In the genomic region with DNA sequence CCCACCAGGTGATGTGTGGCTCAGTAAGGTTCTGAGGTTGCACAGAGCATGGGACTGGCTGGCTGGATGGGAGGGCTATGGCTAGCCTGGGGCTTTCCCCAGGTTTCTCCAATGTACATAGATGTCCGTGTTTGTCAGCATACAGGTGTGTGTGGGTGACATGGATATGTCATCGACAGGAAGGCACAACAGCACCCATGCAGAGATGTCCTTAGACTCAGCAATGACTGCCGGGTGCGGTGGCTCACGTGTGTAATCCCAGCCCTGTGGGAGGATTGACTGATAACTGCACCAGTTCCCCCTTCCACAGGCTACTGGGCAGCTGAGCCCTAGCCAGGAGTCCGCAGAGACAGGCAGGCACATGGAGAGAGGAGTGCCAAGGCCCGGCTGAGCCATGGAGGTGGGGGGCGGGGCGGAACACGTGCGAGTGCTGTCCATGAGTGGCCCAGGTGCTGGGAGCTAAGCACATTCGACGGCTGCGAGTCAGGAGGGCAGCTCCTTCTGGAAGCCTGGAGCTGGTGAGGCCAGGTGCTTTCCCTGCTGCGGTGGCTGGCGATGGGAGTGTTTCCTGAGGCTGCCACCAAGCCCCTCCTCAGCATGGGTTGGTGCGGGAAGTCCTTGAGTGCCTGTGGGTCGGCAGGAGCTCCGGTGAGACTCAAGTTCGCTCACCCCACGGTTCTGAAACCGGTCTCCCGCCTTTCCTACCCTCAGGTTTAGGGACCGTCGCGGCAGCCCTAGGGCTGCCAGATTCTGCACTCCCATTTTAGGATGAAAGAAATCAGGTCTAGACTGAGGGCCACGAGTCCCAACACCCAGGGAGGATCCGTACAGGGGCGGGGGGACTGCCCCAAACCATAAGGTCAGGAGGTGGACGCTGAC, we compare ENCODE assay signal across 8 cellular contexts. TPM values are rescaled to one million over a fixed set of nuclear protein-coding genes. Genes with fewer than 3 reads are reported as not detected.
DNase-seq lines count a peak whose midpoint lies in the region; TF ChIP-seq lines count a peak whose summit lies in the region.

No MANE protein-coding gene starts in this region.

- no peak for TF ChIP-seq CTCF in testis (IDR thresholded peaks at IDR 0.05)

- no peak overlapping the region for H3K27ac ChIP-seq in ectodermal cell (ENCODE audit: insufficient read depth, low read depth, low read length, poor library complexity, severe bottlenecking)
- peak overlapping the region; percentile 52 to 94 for H3K27ac ChIP-seq in testis

- peaks cover 22% of the 10 kb centered on the region for H3K4me1 Mint-ChIP-seq in T-helper 2 cell treated with Interferon-gamma antibody and Interleukin-4, amounts not matched to agents 5 μg/mL and 100 μg/mL, for 36 hours (ENCODE audit: low read depth)

- DNase-seq in NCI-H1436 (lab: John Stamatoyannopoulos, UW) (peak; percentile 35), NCI-H1436 treated with DMSO at 0.1 percent for 48 hours (lab: John Stamatoyannopoulos, UW) (no peak), testis (peak; percentile 54), H4 (ENCODE audit: low spot score) (no peak)
- DNase-seq in Jurkat, Clone E6-1 (ENCODE audit: low read depth, low spot score) = no peak
- DNase-seq in T-helper 2 cell treated with Interferon-gamma antibody and Interleukin-4, amounts not matched to agents 5 μg/mL and 100 μg/mL, for 36 hours (ENCODE audit: low spot score) = peak; percentile 27

- H3K27ac Mint-ChIP-seq in T-helper 2 cell treated with Interferon-gamma antibody and Interleukin-4, amounts not matched to agents 5 μg/mL and 100 μg/mL, for 36 hours = peak overlapping the region; percentile 98

- peaks cover 3% of the 10 kb centered on the region for H3K4me1 ChIP-seq in ectodermal cell (ENCODE audit: control insufficient read depth, insufficient read depth, low read length)
- H3K4me1 ChIP-seq in mucosa of stomach (ENCODE audit: control insufficient read depth, insufficient read depth, low read length) = peaks cover 18% of the 10 kb centered on the region
- peaks cover 11% of the 10 kb centered on the region for H3K4me1 ChIP-seq in testis

- intact Hi-C loops in testis (cut with DNase I; ENCODE audit: low total_unique reads) = no loop called here

- H3K27me3 Mint-ChIP-seq in T-helper 2 cell treated with Interferon-gamma antibody and Interleukin-4, amounts not matched to agents 5 μg/mL and 100 μg/mL, for 36 hours (ENCODE audit: low read depth) = peaks cover 11% of the 10 kb centered on the region

- peak overlapping the region; percentile 98 for H3K4me3 Mint-ChIP-seq in T-helper 2 cell treated with Interferon-gamma antibody and Interleukin-4, amounts not matched to agents 5 μg/mL and 100 μg/mL, for 36 hours

- H3K27me3 ChIP-seq in ectodermal cell (ENCODE audit: control insufficient read depth, insufficient read depth, low read length, poor library complexity, severe bottlenecking) (peaks cover 24% of the 10 kb centered on the region), mucosa of stomach (ENCODE audit: control insufficient read depth, insufficient read depth, low read length) (no peaks in the 10 kb centered on the region), testis (no peaks in the 10 kb centered on the region)

- H3K36me3 ChIP-seq in ectodermal cell (ENCODE audit: control insufficient read depth, insufficient read depth, low read length) (peaks cover 6% of the 10 kb centered on the region), mucosa of stomach (ENCODE audit: control insufficient read depth, insufficient read depth, low read length) (no peaks in the 10 kb centered on the region), testis (ENCODE audit: low read depth, missing control alignments) (no peaks in the 10 kb centered on the region)

- peaks cover 10% of the 10 kb centered on the region for H3K36me3 Mint-ChIP-seq in T-helper 2 cell treated with Interferon-gamma antibody and Interleukin-4, amounts not matched to agents 5 μg/mL and 100 μg/mL, for 36 hours (ENCODE audit: low read depth)

- TF ChIP-seq POLR2A in testis (IDR thresholded peaks at IDR 0.05) = no peak

- H3K9ac ChIP-seq in mucosa of stomach (ENCODE audit: low read length) = peak overlapping the region; percentile 87

- H3K9me3 ChIP-seq in ectodermal cell (ENCODE audit: control insufficient read depth, low read length) = no peaks in the 10 kb centered on the region
- no peaks in the 10 kb centered on the region for H3K9me3 ChIP-seq in mucosa of stomach (ENCODE audit: control insufficient read depth, low read length)
- no peaks in the 10 kb centered on the region for H3K9me3 ChIP-seq in testis

- H3K4me3 ChIP-seq in Jurkat, Clone E6-1 (ENCODE audit: low read length) = peak overlapping the region; percentile 73
- H3K4me3 ChIP-seq in ectodermal cell (ENCODE audit: insufficient read depth, low read depth, low read length) (peak overlapping the region; percentile 89), mucosa of stomach (ENCODE audit: low read length) (peak overlapping the region; percentile 71), testis (peak overlapping the region; percentile 82 to 89)

- H3K9me3 Mint-ChIP-seq in T-helper 2 cell treated with Interferon-gamma antibody and Interleukin-4, amounts not matched to agents 5 μg/mL and 100 μg/mL, for 36 hours = peaks cover 4% of the 10 kb centered on the region

- 27 to 28% methylated on average over 30 of the region's 30 CpGs for WGBS in ectodermal cell, 2 experiments
- WGBS in testis, 2 donors = 16 to 24% methylated on average over 26 to 27 of the region's 30 CpGs

RNA-seq across cellular contexts. Expression of a gene that starts 0.9 kb away (rescaled TPM):
- polyA plus RNA-seq in Jurkat, Clone E6-1 (2012; ENCODE audit: insufficient read depth, insufficient read length) = 33.3 TPM
- 48.6 TPM for polyA plus RNA-seq in ectodermal cell (2013, experiment 1 of 4)
- 47.6 TPM for polyA plus RNA-seq in ectodermal cell (2013, experiment 2 of 4)
- polyA plus RNA-seq in ectodermal cell (2013, experiment 3 of 4) = 31.3 TPM
- polyA plus RNA-seq in ectodermal cell (2013, experiment 4 of 4) = 32.9 TPM
- 10 to 100 TPM; 46.2 to 49.7 TPM for total RNA-seq in testis
- 40.5 TPM for polyA plus RNA-seq in testis (ENCODE audit: insufficient read depth, low read depth, low replicate concordance)
- 24.9 and 32.5 TPM in 2 replicates for total RNA-seq in H4 (2014; rRNA removed; shearing (Covaris generic))

RNA-seq across cellular contexts. Expression of a gene that starts 15.6 kb away (rescaled TPM):
- polyA plus RNA-seq in Jurkat, Clone E6-1 (2012; ENCODE audit: insufficient read depth, insufficient read length) = 12.2 TPM
- 2.3 TPM for polyA plus RNA-seq in ectodermal cell (2013, experiment 1 of 4)
- polyA plus RNA-seq in ectodermal cell (2013, experiment 2 of 4) = 3.4 TPM
- polyA plus RNA-seq in ectodermal cell (2013, experiment 3 of 4) = 4.5 TPM
- 5.3 TPM for polyA plus RNA-seq in ectodermal cell (2013, experiment 4 of 4)
- total RNA-seq in testis = 10 to 100 TPM in 1 of 2 donors, 1 to 10 TPM in 1; 9.5 to 13.2 TPM
- 5.1 TPM for polyA plus RNA-seq in testis (ENCODE audit: insufficient read depth, low read depth, low replicate concordance)
- 0.06 and 0.45 TPM in 2 replicates for total RNA-seq in H4 (2014; rRNA removed; shearing (Covaris generic))

RNA-seq across cellular contexts. Expression of a gene that starts 29.5 kb away (rescaled TPM):
- not detected for polyA plus RNA-seq in Jurkat, Clone E6-1 (2012; ENCODE audit: insufficient read depth, insufficient read length)
- not detected for polyA plus RNA-seq in ectodermal cell (2013, experiment 1 of 4)
- polyA plus RNA-seq in ectodermal cell (2013, experiment 2 of 4) = 0.12 TPM
- 0.21 TPM for polyA plus RNA-seq in ectodermal cell (2013, experiment 3 of 4)
- 0.20 TPM for polyA plus RNA-seq in ectodermal cell (2013, experiment 4 of 4)
- total RNA-seq in testis = under 1 TPM; 0.16 to 0.25 TPM
- polyA plus RNA-seq in testis (ENCODE audit: insufficient read depth, low read depth, low replicate concordance) = 0.57 TPM
- not detected in 2 replicates for total RNA-seq in H4 (2014; rRNA removed; shearing (Covaris generic))

RNA-seq across cellular contexts. Expression of a gene that starts 39.5 kb away (rescaled TPM):
- polyA plus RNA-seq in Jurkat, Clone E6-1 (2012; ENCODE audit: insufficient read depth, insufficient read length) = 78.4 TPM
- 87.0 TPM for polyA plus RNA-seq in ectodermal cell (2013, experiment 1 of 4)
- polyA plus RNA-seq in ectodermal cell (2013, experiment 2 of 4) = 77.7 TPM
- polyA plus RNA-seq in ectodermal cell (2013, experiment 3 of 4) = 65.9 TPM
- polyA plus RNA-seq in ectodermal cell (2013, experiment 4 of 4) = 71.9 TPM
- 10 to 100 TPM; 13.8 to 19.2 TPM for total RNA-seq in testis
- 28.9 TPM for polyA plus RNA-seq in testis (ENCODE audit: insufficient read depth, low read depth, low replicate concordance)
- total RNA-seq in H4 (2014; rRNA removed; shearing (Covaris generic)) = 92.4 and 128 TPM in 2 replicates

RNA-seq across cellular contexts. Expression of a gene that starts 46.1 kb away (rescaled TPM):
- 178 TPM for polyA plus RNA-seq in Jurkat, Clone E6-1 (2012; ENCODE audit: insufficient read depth, insufficient read length)
- polyA plus RNA-seq in ectodermal cell (2013, experiment 1 of 4) = 81.5 TPM
- polyA plus RNA-seq in ectodermal cell (2013, experiment 2 of 4) = 79.1 TPM
- polyA plus RNA-seq in ectodermal cell (2013, experiment 3 of 4) = 67.4 TPM
- polyA plus RNA-seq in ectodermal cell (2013, experiment 4 of 4) = 68.3 TPM
- total RNA-seq in testis = 10 to 100 TPM; 43.5 to 51.8 TPM
- polyA plus RNA-seq in testis (ENCODE audit: insufficient read depth, low read depth, low replicate concordance) = 43.0 TPM
- 86.2 and 88.7 TPM in 2 replicates for total RNA-seq in H4 (2014; rRNA removed; shearing (Covaris generic))

Comparison
In these comparisons a context has a peak if more than half of its experiments do, and no peak if none do; other contexts are left out.
1. DNase-seq: peak in NCI-H1436 (single experiment), T-helper 2 cell treated with Interferon-gamma antibody and Interleukin-4, amounts not matched to agents 5 μg/mL and 100 μg/mL, for 36 hours (single experiment) and testis (single experiment); none in NCI-H1436 treated with DMSO at 0.1 percent for 48 hours (single experiment), Jurkat, Clone E6-1 (single experiment) and H4 (single experiment).
2. Peak in every context shown above with its lines, with median percentiles within 50 percentile points of each other: H3K4me3 ChIP-seq.